ENCODE assay signal across 8 cellular contexts in genomic region chr1:1374861-1375662, GRCh38. TPM values are rescaled to one million over a fixed set of nuclear protein-coding genes. Genes with fewer than 3 reads are reported as not detected.
DNase-seq lines count a peak whose midpoint lies in the region; ATAC-seq and TF ChIP-seq lines count a peak whose summit lies in the region.

Gene AURKAIP1 (minus strand): TSS chr1:1375207. CDS start chr1:1374756, 451 bp downstream.

- peak within 1 kb of the TSS; percentile 97 for H3K27ac ChIP-seq in lower lobe of right lung

- H3K36me3 ChIP-seq in lower lobe of right lung: peaks cover 18% of the 10 kb centered on the region

- TF ChIP-seq CTCF in lower lobe of right lung (IDR thresholded peaks at IDR 0.05): peak; percentile 51

- intact Hi-C loops in lower lobe of right lung (cut with DNase I): no loop called here

- DNase-seq in COLO668 (lab: John Stamatoyannopoulos, UW; ENCODE audit: unreplicated experiment) (peak; percentile 100), HS-27A (ENCODE audit: low read depth) (peak; percentile 99), NK-92 (lab: John Stamatoyannopoulos, UW; ENCODE audit: unreplicated experiment) (peak; percentile 59), lower lobe of right lung (peak; percentile 98)
- peak; percentile 85 to 91 for DNase-seq in activated CD8-positive, alpha-beta memory T cell treated with anti-CD3 and anti-CD28 coated beads for 1 hour (ENCODE audit: extremely low read depth in 1 of 2, low read depth in 1 of 2)
- peak; percentile 94 for DNase-seq in effector CD4-positive, alpha-beta T cell
- DNase-seq in stimulated activated CD4-positive, alpha-beta T cell treated with anti-CD3 and anti-CD28 coated beads, TNF-alpha, amount 100 ng/mL, for 24 hours (ENCODE audit: low read depth in 3 of 3): peak; percentile 91 to 95 (median 93)

- no peaks in the 10 kb centered on the region for H3K27me3 ChIP-seq in lower lobe of right lung (ENCODE audit: low read depth)

- ATAC-seq in GM19467 (IDR thresholded peaks at IDR 0.05; ENCODE audit: unreplicated experiment): peak; percentile 83
- peak; percentile 95 to 96 for ATAC-seq in lower lobe of right lung

- H3K4me1 ChIP-seq in lower lobe of right lung: peaks cover 45% of the 10 kb centered on the region

- peak within 1 kb of the TSS; percentile 99 for H3K4me3 ChIP-seq in lower lobe of right lung

- no peaks in the 10 kb centered on the region for H3K9me3 ChIP-seq in lower lobe of right lung

RNA-seq across cellular contexts. Expression of gene AURKAIP1, which starts in this region (rescaled TPM):
- total RNA-seq in lower lobe of right lung: 82.4 TPM

Comparison
In these comparisons a context has a peak if more than half of its experiments do, and no peak if none do; other contexts are left out.
1. Peak in every context shown above with its lines: DNase-seq, ATAC-seq, H3K4me3 ChIP-seq and H3K27ac ChIP-seq.